8 cellular contexts compared by ENCODE assay signal in the genomic region with DNA sequence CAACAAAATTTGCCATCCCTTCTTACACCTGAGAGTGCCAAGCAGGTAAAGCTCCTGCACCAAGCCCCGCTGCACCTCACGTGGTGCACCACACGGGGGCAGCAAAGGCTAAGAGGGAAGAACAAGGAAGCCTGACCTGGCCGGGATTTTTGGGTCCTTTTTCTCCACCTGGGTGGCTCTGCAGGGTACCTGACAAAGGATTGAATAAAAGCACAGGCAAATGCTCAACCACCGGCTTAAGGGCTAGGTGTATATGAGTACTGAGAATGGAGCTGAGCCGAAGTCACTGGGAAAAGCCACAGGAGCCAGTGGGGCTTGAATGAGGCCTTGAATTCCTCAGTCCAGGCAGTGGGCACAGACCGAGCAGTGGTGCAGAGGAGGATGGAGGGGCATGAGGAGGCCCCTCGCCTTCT. TPM values are rescaled to one million over a fixed set of nuclear protein-coding genes. Genes with fewer than 3 reads are reported as not detected.
DNase-seq lines count a peak whose midpoint lies in the region; ATAC-seq and TF ChIP-seq lines count a peak whose summit lies in the region.

No MANE protein-coding gene starts in this region.

- no peak overlapping the region for H2AFZ ChIP-seq in SK-N-SH (ENCODE audit: low read depth)

- TF ChIP-seq EP300 in SK-N-SH (IDR thresholded peaks at IDR 0.05; ENCODE audit: borderline replicate concordance in 1 of 2, low read depth in 1 of 2, low read length in 1 of 2): no peak

- ATAC-seq in left ventricle myocardium superior: peak; percentile 24

- H3K9ac ChIP-seq in SK-N-SH: no peak overlapping the region

- H3K9me3 ChIP-seq in SK-N-SH: no peaks in the 10 kb centered on the region

- TF ChIP-seq CTCF in SK-N-SH (IDR thresholded peaks at IDR 0.05) (peak; percentile 96), retinal pigment epithelial cell (conservative IDR thresholded peaks at IDR 0.05; ENCODE audit: low read depth, low read length) (peak; percentile 98)

- H3K4me2 ChIP-seq in SK-N-SH: no peak overlapping the region

- CTCF ChIA-PET in SK-N-SH (lab: Yijun Ruan, JAX): interaction anchor here (0.5 to 4.7 kb wide), 42 partner anchors 10 to 149 kb away, joined by 3 to 102 read pairs (median 5); partner anchors contain the start of genes PHGDH and ZNF697

- H3K27me3 ChIP-seq in SK-N-SH (ENCODE audit: insufficient read depth): no peaks in the 10 kb centered on the region

- no peaks in the 10 kb centered on the region for H3K79me2 ChIP-seq in SK-N-SH (ENCODE audit: insufficient read depth)

- H3K27ac ChIP-seq in SK-N-SH (ENCODE audit: low read depth in 2 of 2, low read length in 1 of 2): no peak overlapping the region

- intact Hi-C loops in left ventricle myocardium superior (cut with micrococcal nuclease): loop anchor here (2.0 to 5.0 kb wide), 2 partner anchors 51 to 66 kb away; no protein-coding TSS in a partner anchor

- WGBS in SK-N-SH (ENCODE audit: low lambda C conversion rate): 22% methylated on average over 7 of the region's 8 CpGs

- POLR2A ChIA-PET in SK-N-SH (lab: Yijun Ruan, JAX): no interaction called here

- H3K36me3 ChIP-seq in SK-N-SH (replicated peaks in 1 of 2; ENCODE audit: control insufficient read depth in 1 of 2, insufficient read depth in 2 of 2, low read length in 1 of 2): no peaks in the 10 kb centered on the region

- H4K20me1 ChIP-seq in SK-N-SH (ENCODE audit: insufficient read depth): no peaks in the 10 kb centered on the region

- peak; percentile 84 for TF ChIP-seq RAD21 in SK-N-SH (IDR thresholded peaks at IDR 0.05; ENCODE audit: low read length)

- H3F3A ChIP-seq in SK-N-SH (replicated peaks; ENCODE audit: insufficient read depth): no peaks in the 10 kb centered on the region

- H3K4me1 ChIP-seq in SK-N-SH (ENCODE audit: control insufficient read depth in 1 of 2, insufficient read depth in 2 of 2, low read depth in 1 of 2, low read length in 1 of 2): no peaks in the 10 kb centered on the region

- no peaks in the 10 kb centered on the region for H3K9me2 ChIP-seq in SK-N-SH

- peak; percentile 32 to 53 for DNase-seq in NCI-H187 (lab: John Stamatoyannopoulos, UW)
- no peak for DNase-seq in NCI-H187 treated with DMSO at 0.1 percent for 48 hours (lab: John Stamatoyannopoulos, UW)
- DNase-seq in M059J (ENCODE audit: low read depth): peak; percentile 56
- peak; percentile 70 for DNase-seq in SK-N-SH
- peak; percentile 33 for DNase-seq in activated naive CD8-positive, alpha-beta T cell treated with anti-CD3 and anti-CD28 coated beads, Interleukin-2, amount 50 U/mL, for 16 hours (ENCODE audit: low read depth, low spot score)
- DNase-seq in left ventricle myocardium superior: peak; percentile 76
- no peak for DNase-seq in retinal pigment epithelial cell (ENCODE audit: low read depth)
- DNase-seq in NCI-H446 treated with DMSO at 0.1 percent for 48 hours (lab: John Stamatoyannopoulos, UW): no peak

- H3K4me3 ChIP-seq in SK-N-SH (ENCODE audit: low read depth in 2 of 2, low read length in 1 of 2) (peak overlapping the region in 1 of 2 experiments; percentile 33; a peak in 1 of 4 replicates), retinal pigment epithelial cell (ENCODE audit: low read length) (no peak overlapping the region)

TF ChIP-seq in SK-N-SH, 30 proteins besides CTCF, POLR2A, EP300 and RAD21:
- TF ChIP-seq, protein P1, sequence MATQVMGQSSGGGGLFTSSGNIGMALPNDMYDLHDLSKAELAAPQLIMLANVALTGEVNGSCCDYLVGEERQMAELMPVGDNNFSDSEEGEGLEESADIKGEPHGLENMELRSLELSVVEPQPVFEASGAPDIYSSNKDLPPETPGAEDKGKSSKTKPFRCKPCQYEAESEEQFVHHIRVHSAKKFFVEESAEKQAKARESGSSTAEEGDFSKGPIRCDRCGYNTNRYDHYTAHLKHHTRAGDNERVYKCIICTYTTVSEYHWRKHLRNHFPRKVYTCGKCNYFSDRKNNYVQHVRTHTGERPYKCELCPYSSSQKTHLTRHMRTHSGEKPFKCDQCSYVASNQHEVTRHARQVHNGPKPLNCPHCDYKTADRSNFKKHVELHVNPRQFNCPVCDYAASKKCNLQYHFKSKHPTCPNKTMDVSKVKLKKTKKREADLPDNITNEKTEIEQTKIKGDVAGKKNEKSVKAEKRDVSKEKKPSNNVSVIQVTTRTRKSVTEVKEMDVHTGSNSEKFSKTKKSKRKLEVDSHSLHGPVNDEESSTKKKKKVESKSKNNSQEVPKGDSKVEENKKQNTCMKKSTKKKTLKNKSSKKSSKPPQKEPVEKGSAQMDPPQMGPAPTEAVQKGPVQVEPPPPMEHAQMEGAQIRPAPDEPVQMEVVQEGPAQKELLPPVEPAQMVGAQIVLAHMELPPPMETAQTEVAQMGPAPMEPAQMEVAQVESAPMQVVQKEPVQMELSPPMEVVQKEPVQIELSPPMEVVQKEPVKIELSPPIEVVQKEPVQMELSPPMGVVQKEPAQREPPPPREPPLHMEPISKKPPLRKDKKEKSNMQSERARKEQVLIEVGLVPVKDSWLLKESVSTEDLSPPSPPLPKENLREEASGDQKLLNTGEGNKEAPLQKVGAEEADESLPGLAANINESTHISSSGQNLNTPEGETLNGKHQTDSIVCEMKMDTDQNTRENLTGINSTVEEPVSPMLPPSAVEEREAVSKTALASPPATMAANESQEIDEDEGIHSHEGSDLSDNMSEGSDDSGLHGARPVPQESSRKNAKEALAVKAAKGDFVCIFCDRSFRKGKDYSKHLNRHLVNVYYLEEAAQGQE (IDR thresholded peaks at IDR 0.05; ENCODE audit: low read depth, low read length): no peak
- TF ChIP-seq SMC3 (IDR thresholded peaks at IDR 0.05; ENCODE audit: low read depth, low read length) (peak; percentile 80), MEF2A (IDR thresholded peaks at IDR 0.05; ENCODE audit: borderline replicate concordance, low read depth) (no peak)
- TF ChIP-seq, protein P2, sequence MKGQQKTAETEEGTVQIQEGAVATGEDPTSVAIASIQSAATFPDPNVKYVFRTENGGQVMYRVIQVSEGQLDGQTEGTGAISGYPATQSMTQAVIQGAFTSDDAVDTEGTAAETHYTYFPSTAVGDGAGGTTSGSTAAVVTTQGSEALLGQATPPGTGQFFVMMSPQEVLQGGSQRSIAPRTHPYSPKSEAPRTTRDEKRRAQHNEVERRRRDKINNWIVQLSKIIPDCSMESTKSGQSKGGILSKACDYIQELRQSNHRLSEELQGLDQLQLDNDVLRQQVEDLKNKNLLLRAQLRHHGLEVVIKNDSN (IDR thresholded peaks at IDR 0.05; ENCODE audit: borderline replicate concordance, low read depth): no peak

RNA-seq across cellular contexts. Expression of gene ZNF697, which starts 36.4 kb away (rescaled TPM):
- total RNA-seq in M059J (2014; rRNA removed; shearing (Covaris generic)): 2.2 and 5.2 TPM in 2 replicates
- polyA plus RNA-seq in SK-N-SH (2012; rRNA removed): 3.4 and 4.1 TPM in 2 replicates
- polyA plus RNA-seq in SK-N-SH (2012; cell fraction: cytosol; rRNA removed): 4.6 and 4.8 TPM in 2 replicates
- polyA plus RNA-seq in SK-N-SH (2012; cell fraction: nucleus; rRNA removed): 5.4 and 7.5 TPM in 2 replicates
- total RNA-seq in left ventricle myocardium superior: 11.5 TPM

Comparison
In these comparisons a context has a peak if more than half of its experiments do, and no peak if none do; other contexts are left out.
1. DNase-seq: peak in NCI-H187 (2 of 2), M059J (single experiment), SK-N-SH (single experiment), activated naive CD8-positive, alpha-beta T cell treated with anti-CD3 and anti-CD28 coated beads, Interleukin-2, amount 50 U/mL, for 16 hours (single experiment) and left ventricle myocardium superior (single experiment); none in NCI-H187 treated with DMSO at 0.1 percent for 48 hours (single experiment), retinal pigment epithelial cell (single experiment) and NCI-H446 treated with DMSO at 0.1 percent for 48 hours (single experiment).